ENCODE assay signal across 15 cellular contexts in the genomic region with DNA sequence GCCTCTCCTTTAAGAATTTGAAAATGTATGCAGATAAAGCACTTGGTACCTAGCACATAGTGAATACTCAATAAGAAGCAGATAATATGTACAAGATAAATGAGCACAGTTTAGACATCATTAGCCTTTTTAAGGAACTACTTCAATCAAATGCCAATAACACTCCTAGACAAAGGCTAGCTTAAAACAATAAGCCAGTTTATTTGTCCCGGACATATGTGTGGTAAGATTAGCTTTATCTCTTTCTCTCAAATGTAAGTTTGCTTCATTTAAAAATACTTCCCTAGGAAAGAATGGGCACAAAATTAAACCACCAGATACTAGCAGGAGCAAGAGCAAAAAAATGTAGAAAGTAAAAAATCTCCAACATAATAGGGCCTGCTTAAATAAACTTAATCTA.
"Had no signal": no experiment of that assay in that cellular context is flagged by ENCODE, and none has a peak within 500 bp of the region (broad histone marks: within the 10 kb centered on the region; RNA-seq: fewer than 3 reads in every experiment).

No MANE protein-coding gene starts in this region.

- H3K9ac ChIP-seq: neural progenitor cell had no signal

- H3K9me3 ChIP-seq: gastroesophageal sphincter, pancreas had no signal

- H3K4me3 Mint-ChIP-seq: activated CD4-positive, alpha-beta memory T cell treated with anti-CD3 and anti-CD28 coated beads, Interleukin-2, amount 10 ng/mL, durations not matched to agents 7 days and 5 days; neural progenitor cell; T-helper 1 cell treated with Interleukin-12 subunit alpha and Interleukin-12 subunit beta and Interleukin-4 antibody, amounts not matched to agents 30 μg/mL and 1 μg/mL, for 36 hours had no signal

- H3K27ac Mint-ChIP-seq: activated CD4-positive, alpha-beta memory T cell treated with anti-CD3 and anti-CD28 coated beads, Interleukin-2, amount 10 ng/mL, durations not matched to agents 7 days and 5 days; neural progenitor cell; T-helper 1 cell treated with Interleukin-12 subunit alpha and Interleukin-12 subunit beta and Interleukin-4 antibody, amounts not matched to agents 30 μg/mL and 1 μg/mL, for 36 hours had no signal

- H3K27ac ChIP-seq: hepatocyte, neural progenitor cell had no signal

- H3K27me3 Mint-ChIP-seq: activated CD4-positive, alpha-beta memory T cell treated with anti-CD3 and anti-CD28 coated beads, Interleukin-2, amount 10 ng/mL, durations not matched to agents 7 days and 5 days had no signal

- H3K4me2 ChIP-seq: hepatocyte, neural progenitor cell had no signal

- H3K36me3 ChIP-seq: gastroesophageal sphincter, neural progenitor cell, pancreas, uterus had no signal

- ATAC-seq: gastroesophageal sphincter had no signal

- H3K4me1 ChIP-seq: uterus had no signal

- H3K27me3 ChIP-seq: gastroesophageal sphincter, hepatocyte, neural progenitor cell, pancreas, uterus had no signal

- H3K4me3 ChIP-seq: gastroesophageal sphincter, hepatocyte, neural progenitor cell, pancreas, uterus had no signal

- DNase-seq: activated CD4-positive, alpha-beta memory T cell treated with anti-CD3 and anti-CD28 coated beads, Interleukin-2, amount 10 ng/mL, durations not matched to agents 7 days and 5 days; activated CD4-positive, alpha-beta T cell treated with anti-CD3 and anti-CD28 coated beads for 1 hour; activated naive CD4-positive, alpha-beta T cell; aorta; effector CD8-positive, alpha-beta T cell; pancreas; stimulated activated CD4-positive, alpha-beta T cell treated with anti-CD3 and anti-CD28 coated beads, Interleukin-4, amount 100 ng/mL, for 1 hour; stimulated activated CD8-positive, alpha-beta memory T cell treated with anti-CD3 and anti-CD28 coated beads, Interleukin-4, amount 100 ng/mL, for 48 hours; uterus had no signal

- FAIRE-seq: bronchial epithelial cell, pancreas, TTC549 had no signal
